In the genomic region with DNA sequence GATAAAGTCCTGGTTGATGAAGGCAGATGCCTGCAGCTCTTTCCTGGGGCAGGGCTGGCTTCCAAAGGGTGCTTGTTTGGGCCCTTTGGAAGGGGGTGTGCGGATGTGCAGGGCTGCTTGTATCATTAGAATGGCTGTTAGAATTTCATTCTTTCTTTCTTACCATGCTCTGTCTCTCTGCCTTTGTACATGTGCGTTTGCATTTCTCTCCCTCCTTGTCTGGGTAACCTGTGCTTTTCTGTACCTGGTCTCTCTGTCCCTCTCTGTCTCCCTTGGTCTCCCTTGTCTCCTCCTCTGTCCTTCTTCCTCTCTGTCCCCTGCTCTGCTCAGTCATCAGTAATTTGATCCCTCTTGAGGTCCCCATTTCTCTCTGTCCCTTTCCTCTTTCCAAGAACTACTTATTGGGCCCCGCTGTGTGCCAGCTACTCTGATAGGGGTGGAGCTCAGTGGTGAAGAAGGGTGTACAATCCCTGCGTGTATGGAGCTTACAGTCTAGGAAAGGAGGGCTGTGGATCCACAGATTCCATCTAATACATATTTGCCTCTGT, we compare ENCODE assay signal across 18 cellular contexts.
"Had no signal": no experiment of that assay in that cellular context is flagged by ENCODE, and none has a peak within 500 bp of the region (broad histone marks: within the 10 kb centered on the region; RNA-seq: fewer than 3 reads in every experiment).

No MANE protein-coding gene starts in this region.

- ATAC-seq: left colon; naive thymus-derived CD8-positive, alpha-beta T cell; stimulated activated naive CD8-positive, alpha-beta T cell treated with anti-CD3 and anti-CD28 coated beads, Interleukin-15, amount 100 ng/mL, for 72 hours; upper lobe of right lung had no signal

- H3K27ac ChIP-seq: esophagus muscularis mucosa, ovary, testis, upper lobe of right lung had no signal

- H3K4me3 ChIP-seq: esophagus muscularis mucosa, lung, ovary, testis, upper lobe of right lung had no signal

- H3K4me1 Mint-ChIP-seq: stimulated activated naive CD8-positive, alpha-beta T cell treated with anti-CD3 and anti-CD28 coated beads, Interleukin-15, amount 100 ng/mL, for 72 hours had no signal

- H3K27ac Mint-ChIP-seq: activated naive CD8-positive, alpha-beta T cell treated with anti-CD3 and anti-CD28 coated beads, Interleukin-2, amount 10 ng/mL, durations not matched to agents 7 days and 5 days; stimulated activated naive CD8-positive, alpha-beta T cell treated with anti-CD3 and anti-CD28 coated beads, Interleukin-15, amount 100 ng/mL, for 72 hours; T-helper 1 cell treated with Interleukin-12 subunit alpha and Interleukin-12 subunit beta and Interleukin-4 antibody, amounts not matched to agents 30 μg/mL and 1 μg/mL, for 36 hours had no signal

- H3K9me3 Mint-ChIP-seq: activated naive CD8-positive, alpha-beta T cell treated with anti-CD3 and anti-CD28 coated beads, Interleukin-2, amount 10 ng/mL, durations not matched to agents 7 days and 5 days; naive thymus-derived CD8-positive, alpha-beta T cell; stimulated activated naive CD8-positive, alpha-beta T cell treated with anti-CD3 and anti-CD28 coated beads, Interleukin-15, amount 100 ng/mL, for 72 hours; T-helper 1 cell treated with Interleukin-12 subunit alpha and Interleukin-12 subunit beta and Interleukin-4 antibody, amounts not matched to agents 30 μg/mL and 1 μg/mL, for 36 hours had no signal

- H3K4me3 Mint-ChIP-seq: activated naive CD8-positive, alpha-beta T cell treated with anti-CD3 and anti-CD28 coated beads, Interleukin-2, amount 10 ng/mL, durations not matched to agents 7 days and 5 days; naive thymus-derived CD8-positive, alpha-beta T cell; stimulated activated naive CD8-positive, alpha-beta T cell treated with anti-CD3 and anti-CD28 coated beads, Interleukin-15, amount 100 ng/mL, for 72 hours; T-helper 1 cell treated with Interleukin-12 subunit alpha and Interleukin-12 subunit beta and Interleukin-4 antibody, amounts not matched to agents 30 μg/mL and 1 μg/mL, for 36 hours had no signal

- H3K36me3 ChIP-seq: esophagus muscularis mucosa, ovary, upper lobe of right lung had no signal

- H3K27me3 ChIP-seq: ovary, testis, upper lobe of right lung had no signal

- H3K4me1 ChIP-seq: esophagus muscularis mucosa, testis, upper lobe of right lung had no signal

- H3K9me3 ChIP-seq: ovary, testis, upper lobe of right lung had no signal

- FAIRE-seq: endometrium had no signal

- DNase-seq: activated CD4-positive, alpha-beta T cell treated with anti-CD3 and anti-CD28 coated beads for 1 hour; activated CD4-positive, alpha-beta T cell treated with anti-CD3 and anti-CD28 coated beads, Interleukin-2, amount 50 U/mL, for 48 hours; activated naive CD8-positive, alpha-beta T cell treated with anti-CD3 and anti-CD28 coated beads, Interleukin-2, amount 10 ng/mL, durations not matched to agents 7 days and 5 days; activated T-cell treated with anti-CD3 and anti-CD28 coated beads, Interleukin-2, amount 50 U/mL, for 48 hours; anterior cingulate cortex; glutamatergic neuron; left colon; naive thymus-derived CD8-positive, alpha-beta T cell; ovary; stimulated activated CD4-positive, alpha-beta T cell treated with anti-CD3 and anti-CD28 coated beads, Interleukin-4, amount 100 ng/mL, for 1 hour; stimulated activated CD8-positive, alpha-beta memory T cell treated with anti-CD3 and anti-CD28 coated beads, Interleukin-4, amount 100 ng/mL, for 48 hours; stimulated activated naive CD8-positive, alpha-beta T cell treated with anti-CD3 and anti-CD28 coated beads, Interleukin-15, amount 100 ng/mL, for 72 hours; testis; upper lobe of right lung had no signal
